ENCODE assay signal across 33 cellular contexts in the genomic region with DNA sequence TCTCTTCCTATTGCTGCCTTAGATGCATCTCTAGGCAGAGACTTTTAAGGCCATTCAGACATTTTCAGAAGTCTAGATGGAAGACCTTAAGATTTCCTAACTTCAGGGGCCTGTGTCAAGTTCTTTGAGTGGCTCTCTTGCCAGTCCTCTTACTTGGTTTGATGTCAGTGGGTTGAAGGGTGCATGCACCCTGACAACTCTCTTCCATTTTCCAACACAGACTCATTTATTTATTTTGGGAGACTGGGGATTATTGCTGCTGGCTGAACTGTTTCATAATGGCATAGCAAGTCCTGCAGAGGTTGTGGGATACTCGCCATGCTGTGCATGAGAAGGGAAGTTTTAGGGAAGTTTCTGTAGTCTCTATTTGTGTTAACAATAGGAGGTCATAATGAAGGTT. TPM values are rescaled to one million over a fixed set of nuclear protein-coding genes. Genes with fewer than 3 reads are reported as not detected.
"Had no signal": no experiment of that assay in that cellular context is flagged by ENCODE, and none has a peak within 500 bp of the region (broad histone marks: within the 10 kb centered on the region; RNA-seq: fewer than 3 reads in every experiment).

No MANE protein-coding gene starts in this region.

- DNase-seq: naive thymus-derived CD4-positive, alpha-beta T cell; natural killer cell; occipital lobe; ovary; posterior cingulate gyrus; psoas muscle; right cardiac atrium; right lobe of liver; sigmoid colon; spleen; stimulated activated CD4-positive, alpha-beta T cell treated with anti-CD3 and anti-CD28 coated beads, Interleukin-12 subunit alpha, Interleukin-12 subunit beta, amount 100 ng/mL, for 4 hours; stimulated activated CD4-positive, alpha-beta T cell treated with anti-CD3 and anti-CD28 coated beads, Interleukin-1b, Interleukin-23, amount 100 ng/mL, for 48 hours; stimulated activated CD4-positive, alpha-beta T cell treated with anti-CD3 and anti-CD28 coated beads, Interleukin-4, amount 100 ng/mL, for 1 hour; stimulated activated CD4-positive, alpha-beta T cell treated with anti-CD3 and anti-CD28 coated beads, Interleukin-4, amount 100 ng/mL, for 4 hours; stimulated activated CD8-positive, alpha-beta memory T cell treated with anti-CD3 and anti-CD28 coated beads, Interleukin-4, amount 100 ng/mL, for 48 hours; stimulated activated naive CD4-positive, alpha-beta T cell; stimulated activated naive CD8-positive, alpha-beta T cell treated with anti-CD3 and anti-CD28 coated beads, Interleukin-15, amount 100 ng/mL, for 72 hours; stimulated activated naive CD8-positive, alpha-beta T cell treated with anti-CD3 and anti-CD28 coated beads, Interleukin-15, Interleukin-2, amounts not matched to agents 100 U/mL and 50 U/mL, for 24 hours; substantia nigra; testis; tibial artery; transverse colon had no signal

- H3K27me3 ChIP-seq: neural progenitor cell, ovary, right lobe of liver, sigmoid colon, spleen, testis, tibial artery, transverse colon, vagina had no signal

- ATAC-seq: naive thymus-derived CD4-positive, alpha-beta T cell; natural killer cell; psoas muscle; right cardiac atrium; right lobe of liver; stimulated activated memory B cell treated with anti-CD40 and anti-IgM and Interleukin-4, amounts not matched to agents 10 μg/mL and 1 μg/mL and 100 μg/mL, for 72 hours; stimulated activated naive CD8-positive, alpha-beta T cell treated with anti-CD3 and anti-CD28 coated beads, Interleukin-15, amount 100 ng/mL, for 72 hours; stimulated activated naive CD8-positive, alpha-beta T cell treated with anti-CD3 and anti-CD28 coated beads, Interleukin-15, Interleukin-2, amounts not matched to agents 100 U/mL and 50 U/mL, for 24 hours had no signal

- H3K4me1 ChIP-seq: neural progenitor cell, parathyroid adenoma, psoas muscle, right lobe of liver, sigmoid colon, spleen, suprapubic skin, testis, tibial artery, transverse colon, vagina had no signal

- H3K4me3 ChIP-seq: neural progenitor cell, ovary, psoas muscle, right lobe of liver, sigmoid colon, skin epidermis, smooth muscle cell, spleen, suprapubic skin, testis, tibial artery, transverse colon, vagina had no signal

- H3K36me3 ChIP-seq: neural progenitor cell, ovary, right lobe of liver, sigmoid colon, spleen, suprapubic skin, tibial artery, transverse colon, vagina had no signal

- H3K9me3 ChIP-seq: ovary, psoas muscle, right lobe of liver, sigmoid colon, spleen, suprapubic skin, testis, tibial artery, transverse colon, vagina had no signal

- H3K27ac ChIP-seq: neural progenitor cell, ovary, parathyroid adenoma, psoas muscle, right lobe of liver, sigmoid colon, skin epidermis, spleen, suprapubic skin, testis, tibial artery, transverse colon, vagina had no signal

RNA-seq across cellular contexts. Expression of a gene that starts 39.0 kb away (rescaled TPM):
- total RNA-seq: naive thymus-derived CD4-positive, alpha-beta T cell; natural killer cell; osteoblast; spleen had no signal
- polyA plus RNA-seq: naive thymus-derived CD4-positive, alpha-beta T cell; neural cell had no signal

RNA-seq across cellular contexts. Expression of a gene that starts 50.7 kb away (rescaled TPM):
- total RNA-seq: naive thymus-derived CD4-positive, alpha-beta T cell; natural killer cell; osteoblast; progenitor cell of endocrine pancreas; renal cortical epithelial cell; sigmoid colon; smooth muscle cell; spleen; suprapubic skin; testis; vagina had no signal
- polyA plus RNA-seq: naive thymus-derived CD4-positive, alpha-beta T cell; neural cell; ovary; smooth muscle cell had no signal
